Comparison of ENCODE assay signal across 11 cellular contexts in the genomic region with DNA sequence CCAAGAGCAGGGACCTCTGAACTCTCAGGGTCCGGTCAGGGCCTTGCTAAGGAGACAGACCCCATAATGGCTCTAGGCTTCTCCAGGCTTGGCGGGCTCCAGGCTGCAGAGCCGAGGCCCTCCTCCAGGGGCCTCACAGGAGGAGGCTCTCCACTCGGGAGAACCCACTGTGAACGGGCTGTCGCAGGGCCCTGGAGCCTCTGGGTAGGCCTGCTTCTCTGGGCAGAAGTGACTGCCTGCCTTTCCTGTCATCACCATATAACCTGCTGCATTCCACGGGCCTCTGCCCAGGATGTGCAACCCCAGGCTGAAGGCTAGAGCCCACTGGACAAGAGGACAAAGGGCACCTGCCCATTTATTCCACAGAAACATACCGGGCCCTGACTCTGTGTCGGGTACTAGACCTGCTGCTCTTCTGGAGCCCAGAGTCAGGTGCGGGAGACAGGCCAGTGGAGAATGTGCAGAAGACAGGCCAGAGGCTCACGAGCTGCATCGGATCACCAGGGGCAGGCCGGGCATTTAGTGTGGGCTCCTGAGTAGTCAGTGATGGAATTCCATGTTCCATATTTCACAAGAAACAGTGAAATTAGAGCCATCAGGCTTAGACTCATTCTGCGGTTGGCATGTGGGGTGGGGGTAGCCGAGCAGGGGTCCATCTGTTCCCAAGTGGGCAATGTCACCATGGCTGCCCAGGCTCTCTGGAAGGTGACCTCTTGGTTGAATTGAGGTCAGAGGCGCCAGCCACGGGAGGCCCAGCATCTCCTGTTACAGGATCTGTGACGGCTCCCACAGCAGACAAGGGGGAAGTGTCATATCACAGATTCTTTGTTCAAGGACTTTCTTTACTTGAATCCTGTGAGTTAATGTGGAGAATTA.
A peak's percentile ranks its signal among the peaks of the same experiment; 100 is the strongest.
DNase-seq lines count a peak whose midpoint lies in the region; ATAC-seq lines count a peak whose summit lies in the region.
"Had no signal": no experiment of that assay in that cellular context is flagged by ENCODE, and none has a peak within 500 bp of the region (broad histone marks: within the 10 kb centered on the region; RNA-seq: fewer than 3 reads in every experiment).

No MANE protein-coding gene starts in this region.

- 86% methylated on average over 18 of the region's 18 CpGs for WGBS in thymus

- POLR2A ChIA-PET in activated naive CD8-positive, alpha-beta T cell treated with anti-CD3 and anti-CD28 coated beads, Interleukin-2, amount 10 ng/mL, durations not matched to agents 7 days and 5 days (lab: Charles Lee), result interaction anchor here (0.7 to 1.3 kb wide), 5 partner anchors 9 to 318 kb away, joined by 3 to 6 read pairs (median 3); no protein-coding TSS in a partner anchor

- H3K27me3 ChIP-seq in thymus (ENCODE audit: control insufficient read depth, insufficient read depth), result no peaks in the 10 kb centered on the region

- H3K27me3 Mint-ChIP-seq in activated naive CD4-positive, alpha-beta T cell treated with anti-CD3 and anti-CD28 coated beads, Interleukin-2, amount 10 ng/mL, durations not matched to agents 7 days and 5 days, result peaks cover 18% of the 10 kb centered on the region
- H3K27me3 Mint-ChIP-seq in activated naive CD8-positive, alpha-beta T cell treated with anti-CD3 and anti-CD28 coated beads, Interleukin-2, amount 10 ng/mL, durations not matched to agents 7 days and 5 days, result no peaks in the 10 kb centered on the region

- peak overlapping the region; percentile 86 for H3K27ac Mint-ChIP-seq in activated naive CD4-positive, alpha-beta T cell treated with anti-CD3 and anti-CD28 coated beads, Interleukin-2, amount 10 ng/mL, durations not matched to agents 7 days and 5 days
- H3K27ac Mint-ChIP-seq in activated naive CD8-positive, alpha-beta T cell treated with anti-CD3 and anti-CD28 coated beads, Interleukin-2, amount 10 ng/mL, durations not matched to agents 7 days and 5 days, result peak overlapping the region; percentile 87

- in situ Hi-C loops in ACHN (cut with HindIII; ENCODE audit: low pct_ligation_motif_present, low pct_unique_long_range_greater_than_20kb, low sequenced_read_pairs), result no loop called here

- H3K9me3 Mint-ChIP-seq in activated naive CD4-positive, alpha-beta T cell treated with anti-CD3 and anti-CD28 coated beads, Interleukin-2, amount 10 ng/mL, durations not matched to agents 7 days and 5 days, result no peaks in the 10 kb centered on the region
- H3K9me3 Mint-ChIP-seq in activated naive CD8-positive, alpha-beta T cell treated with anti-CD3 and anti-CD28 coated beads, Interleukin-2, amount 10 ng/mL, durations not matched to agents 7 days and 5 days, result no peaks in the 10 kb centered on the region
- H3K9me3 Mint-ChIP-seq: activated T-helper 1 cell treated with anti-CD3 and anti-CD28 coated beads, Interleukin-12 subunit alpha, Interleukin-12 subunit beta, Interleukin-2, Interleukin-4 antibody, amounts not matched to agents 30 ng/mL and 10 ng/mL and 1 ng/mL, durations not matched to agents 14 hours and 24 hours and 36 hours had no signal

- no peak for ATAC-seq in activated naive CD8-positive, alpha-beta T cell treated with anti-CD3 and anti-CD28 coated beads, Interleukin-2, amount 10 ng/mL, durations not matched to agents 7 days and 5 days (ENCODE audit: low read depth)
- ATAC-seq in GM21737 (IDR thresholded peaks at IDR 0.05; ENCODE audit: unreplicated experiment), result no peak

- H3K9me3 ChIP-seq in thymus (ENCODE audit: control insufficient read depth), result no peaks in the 10 kb centered on the region
- H3K9me3 ChIP-seq: HAP-1 had no signal

- CTCF ChIA-PET in activated naive CD4-positive, alpha-beta T cell treated with anti-CD3 and anti-CD28 coated beads, Interleukin-2, amount 10 ng/mL, durations not matched to agents 7 days and 5 days (lab: Charles Lee), result interaction anchor here (0.6 to 3.7 kb wide), 10 partner anchors 9 to 224 kb away, joined by 3 to 23 read pairs (median 4); a partner anchor contains a TSS

- H3K36me3 Mint-ChIP-seq in activated naive CD4-positive, alpha-beta T cell treated with anti-CD3 and anti-CD28 coated beads, Interleukin-2, amount 10 ng/mL, durations not matched to agents 7 days and 5 days, result no peaks in the 10 kb centered on the region
- H3K36me3 Mint-ChIP-seq in activated naive CD8-positive, alpha-beta T cell treated with anti-CD3 and anti-CD28 coated beads, Interleukin-2, amount 10 ng/mL, durations not matched to agents 7 days and 5 days, result no peaks in the 10 kb centered on the region

- H3K4me3 ChIP-seq in thymus (ENCODE audit: low read length), result no peak overlapping the region
- H3K4me3 ChIP-seq: HAP-1, SK-N-MC had no signal

- peak overlapping the region; percentile 74 for H3K27ac ChIP-seq in thymus (ENCODE audit: low read depth)
- H3K27ac ChIP-seq: SK-N-MC had no signal

- no peak for DNase-seq in activated naive CD4-positive, alpha-beta T cell treated with anti-CD3 and anti-CD28 coated beads, Interleukin-2, amount 10 ng/mL, durations not matched to agents 7 days and 5 days
- DNase-seq in activated naive CD4-positive, alpha-beta T cell (lab: John Stamatoyannopoulos, UW), result no peak
- no peak for DNase-seq in activated naive CD8-positive, alpha-beta T cell treated with anti-CD3 and anti-CD28 coated beads, Interleukin-2, amount 10 ng/mL, durations not matched to agents 7 days and 5 days
- DNase-seq in iPS-NIHi7 (ENCODE audit: extremely low spot score) (peak; percentile 39), ACHN (no peak)
- DNase-seq in activated CD4-positive, CD25-positive, alpha-beta regulatory T cell treated with anti-CD3 and anti-CD28 coated beads, Interleukin-2, amount 50 U/mL, for 72 hours, result no peak

- H3K36me3 ChIP-seq in thymus (ENCODE audit: control insufficient read depth, insufficient read depth), result no peaks in the 10 kb centered on the region
- H3K36me3 ChIP-seq: HAP-1 had no signal

- H3K4me1 ChIP-seq in thymus (ENCODE audit: control insufficient read depth, insufficient read depth, low read length), result peaks cover 16% of the 10 kb centered on the region
- H3K4me1 ChIP-seq: HAP-1 had no signal

- no peak overlapping the region for H3K4me3 Mint-ChIP-seq in activated naive CD4-positive, alpha-beta T cell treated with anti-CD3 and anti-CD28 coated beads, Interleukin-2, amount 10 ng/mL, durations not matched to agents 7 days and 5 days
- peak overlapping the region; percentile 59 for H3K4me3 Mint-ChIP-seq in activated naive CD8-positive, alpha-beta T cell treated with anti-CD3 and anti-CD28 coated beads, Interleukin-2, amount 10 ng/mL, durations not matched to agents 7 days and 5 days

- peaks cover 43% of the 10 kb centered on the region for H3K4me1 Mint-ChIP-seq in activated naive CD4-positive, alpha-beta T cell treated with anti-CD3 and anti-CD28 coated beads, Interleukin-2, amount 10 ng/mL, durations not matched to agents 7 days and 5 days
- H3K4me1 Mint-ChIP-seq in activated naive CD8-positive, alpha-beta T cell treated with anti-CD3 and anti-CD28 coated beads, Interleukin-2, amount 10 ng/mL, durations not matched to agents 7 days and 5 days, result peaks cover 24% of the 10 kb centered on the region
